In the genomic region with DNA sequence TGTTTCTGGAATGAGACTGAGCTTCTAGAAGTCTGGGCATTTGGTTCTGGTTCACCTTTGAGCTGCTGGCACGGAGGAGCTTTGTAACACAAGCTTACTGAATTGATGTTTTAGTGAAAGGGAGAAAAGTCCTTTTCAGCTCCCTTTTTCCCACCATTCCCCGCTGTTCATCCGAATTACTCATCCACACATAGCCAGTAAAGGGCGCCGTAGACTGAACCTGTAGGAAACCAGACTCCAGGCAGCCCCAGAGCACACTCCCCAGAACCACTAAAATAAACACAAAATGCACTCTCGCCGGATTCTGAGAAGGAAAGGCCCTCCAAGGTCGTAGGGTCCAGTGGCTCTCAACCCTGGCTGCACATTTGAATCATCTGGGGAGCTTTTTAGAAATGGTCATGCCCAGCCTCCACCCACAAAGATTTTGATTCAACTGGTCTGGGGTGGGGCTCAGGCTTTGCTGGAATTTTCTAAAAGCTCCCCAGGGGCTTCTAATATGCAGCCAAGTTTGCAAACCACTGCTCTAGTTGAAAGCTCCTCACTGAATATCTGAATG, we compare ENCODE assay signal across 17 cellular contexts. TPM values are rescaled to one million over a fixed set of nuclear protein-coding genes. Genes with fewer than 3 reads are reported as not detected.
A peak's percentile ranks its signal among the peaks of the same experiment; 100 is the strongest.
DNase-seq lines count a peak whose midpoint lies in the region; ATAC-seq and TF ChIP-seq lines count a peak whose summit lies in the region.
"Had no signal": no experiment of that assay in that cellular context is flagged by ENCODE, and none has a peak within 500 bp of the region (broad histone marks: within the 10 kb centered on the region; RNA-seq: fewer than 3 reads in every experiment).

No MANE protein-coding gene starts in this region.

- H4K20me1 ChIP-seq in fibroblast of lung (ENCODE audit: control insufficient read depth, extremely low read depth, insufficient read depth, low read length) = no peaks in the 10 kb centered on the region

- peaks cover 0 to 7% of the 10 kb centered on the region in 2 donors for H3K27me3 Mint-ChIP-seq in natural killer cell treated with Interleukin-12 subunit alpha and Interleukin-12 subunit beta and Interleukin-15 and Interleukin-18, amount 100 ng/mL, for 72 hours
- H3K27me3 Mint-ChIP-seq in natural killer cell (ENCODE audit: low read depth in 2 of 2) = peaks cover 4 to 9% of the 10 kb centered on the region in 2 donors
- H3K27me3 Mint-ChIP-seq in mesothelial cell of epicardium (ENCODE audit: low read depth) = no peaks in the 10 kb centered on the region
- H3K27me3 Mint-ChIP-seq: stimulated activated naive CD8-positive, alpha-beta T cell treated with anti-CD3 and anti-CD28 coated beads, Interleukin-15, Interleukin-2, amounts not matched to agents 100 ng/mL and 50 ng/mL, for 24 hours had no signal

- H3K9me3 Mint-ChIP-seq in natural killer cell treated with Interleukin-12 subunit alpha and Interleukin-12 subunit beta and Interleukin-15 and Interleukin-18, amount 100 ng/mL, for 72 hours = no peaks in the 10 kb centered on the region
- H3K9me3 Mint-ChIP-seq in natural killer cell (no peaks in the 10 kb centered on the region), mesothelial cell of epicardium (no peaks in the 10 kb centered on the region)
- H3K9me3 Mint-ChIP-seq: stimulated activated naive CD8-positive, alpha-beta T cell treated with anti-CD3 and anti-CD28 coated beads, Interleukin-15, Interleukin-2, amounts not matched to agents 100 ng/mL and 50 ng/mL, for 24 hours had no signal

- no peaks in the 10 kb centered on the region for H3K36me3 Mint-ChIP-seq in natural killer cell treated with Interleukin-12 subunit alpha and Interleukin-12 subunit beta and Interleukin-15 and Interleukin-18, amount 100 ng/mL, for 72 hours
- H3K36me3 Mint-ChIP-seq in natural killer cell = no peaks in the 10 kb centered on the region
- H3K36me3 Mint-ChIP-seq in mesothelial cell of epicardium = peaks cover 5% of the 10 kb centered on the region

- H3K4me1 Mint-ChIP-seq in natural killer cell treated with Interleukin-12 subunit alpha and Interleukin-12 subunit beta and Interleukin-15 and Interleukin-18, amount 100 ng/mL, for 72 hours (ENCODE audit: low read depth in 2 of 2) = no peaks in the 10 kb centered on the region
- H3K4me1 Mint-ChIP-seq in natural killer cell (no peaks in the 10 kb centered on the region), mesothelial cell of epicardium (peaks cover 56% of the 10 kb centered on the region)

- no peak for TF ChIP-seq CTCF in natural killer cell (IDR thresholded peaks at IDR 0.05)
- peak in 1 of 2 donors; percentile 7 for TF ChIP-seq CTCF in fibroblast of lung (conservative IDR thresholded peaks at IDR 0.05 in 1 of 2, IDR thresholded peaks at IDR 0.05 in 1 of 2; ENCODE audit: low read depth in 1 of 2, low read length in 2 of 2)
- TF ChIP-seq CTCF in mesothelial cell of epicardium (IDR thresholded peaks at IDR 0.05; ENCODE audit: unreplicated experiment) = no peak

- DNase-seq in natural killer cell treated with Interleukin-12 subunit alpha and Interleukin-12 subunit beta and Interleukin-15 and Interleukin-18, amount 100 ng/mL, for 72 hours (ENCODE audit: low spot score) = peak; percentile 52
- no peak for DNase-seq in natural killer cell
- DNase-seq in fibroblast of lung (ENCODE audit: low read depth in 2 of 2) = peak; percentile 79 to 91
- no peak for DNase-seq in mesothelial cell of epicardium (ENCODE audit: low spot score in 2 of 2, unreplicated experiment in 2 of 2)
- no peak for DNase-seq in RKO (ENCODE audit: low spot score)
- DNase-seq in Ammon's horn (ENCODE audit: low spot score) = no peak
- DNase-seq: DMS53; NCI-H2171; pancreas; stimulated activated CD4-positive, alpha-beta T cell treated with anti-CD3 and anti-CD28 coated beads, Interleukin-4, amount 100 ng/mL, for 1 hour had no signal

- no peaks in the 10 kb centered on the region for H3K9me3 ChIP-seq in fibroblast of lung (ENCODE audit: control insufficient read depth, insufficient read depth, low read depth, low read length)
- H3K9me3 ChIP-seq: A549, pancreas had no signal

- no peaks in the 10 kb centered on the region for H3K27me3 ChIP-seq in fibroblast of lung (ENCODE audit: control insufficient read depth, insufficient read depth, low read length)
- H3K27me3 ChIP-seq: pancreas had no signal

- H3K27ac Mint-ChIP-seq in natural killer cell treated with Interleukin-12 subunit alpha and Interleukin-12 subunit beta and Interleukin-15 and Interleukin-18, amount 100 ng/mL, for 72 hours = no peak overlapping the region
- no peak overlapping the region for H3K27ac Mint-ChIP-seq in natural killer cell
- H3K27ac Mint-ChIP-seq in mesothelial cell of epicardium = peak overlapping the region; percentile 68
- H3K27ac Mint-ChIP-seq: stimulated activated naive CD8-positive, alpha-beta T cell treated with anti-CD3 and anti-CD28 coated beads, Interleukin-15, Interleukin-2, amounts not matched to agents 100 ng/mL and 50 ng/mL, for 24 hours had no signal

- H3K36me3 ChIP-seq in fibroblast of lung (ENCODE audit: control insufficient read depth, insufficient read depth, low read length) = no peaks in the 10 kb centered on the region
- H3K36me3 ChIP-seq: pancreas had no signal

- no peak overlapping the region for H3K9ac ChIP-seq in fibroblast of lung (ENCODE audit: insufficient read depth, low read length)
- H3K9ac ChIP-seq: KMS-11 had no signal

- peak overlapping the region; percentile 77 for H3K4me2 ChIP-seq in fibroblast of lung (ENCODE audit: extremely low read depth, insufficient read depth, low read length)
- H3K4me2 ChIP-seq: A549, KMS-11 had no signal

- H3K4me1 ChIP-seq in fibroblast of lung (ENCODE audit: control insufficient read depth, extremely low read depth, insufficient read depth, low read length) = peaks cover 15% of the 10 kb centered on the region
- H3K4me1 ChIP-seq: A549 had no signal

- intact Hi-C loops in natural killer cell (cut with micrococcal nuclease) = no loop called here

- no peaks in the 10 kb centered on the region for H3K79me2 ChIP-seq in fibroblast of lung (ENCODE audit: control insufficient read depth, insufficient read depth, low read length)

- H2AFZ ChIP-seq in fibroblast of lung (ENCODE audit: low read length) = no peak overlapping the region

- no peak for ATAC-seq in natural killer cell treated with Interleukin-12 subunit alpha and Interleukin-12 subunit beta and Interleukin-15 and Interleukin-18, amount 100 ng/mL, for 72 hours
- ATAC-seq in natural killer cell = no peak
- ATAC-seq in HG02840 (IDR thresholded peaks at IDR 0.05; ENCODE audit: low FRiP score, unreplicated experiment) = no peak
- ATAC-seq in HG03139 (IDR thresholded peaks at IDR 0.05; ENCODE audit: unreplicated experiment) = no peak
- ATAC-seq: A549 had no signal

- no peak overlapping the region for H3K4me3 ChIP-seq in fibroblast of lung (replicated peaks in 1 of 4; ENCODE audit: control extremely low read depth in 1 of 4, insufficient read depth in 1 of 4, low read depth in 3 of 4, low read length in 4 of 4)
- H3K4me3 ChIP-seq: A549, pancreas had no signal

- H3K27ac ChIP-seq in fibroblast of lung (ENCODE audit: insufficient read depth, low read length) = no peak overlapping the region
- H3K27ac ChIP-seq: A549, KMS-11, pancreas had no signal

- no peak overlapping the region for H3K4me3 Mint-ChIP-seq in natural killer cell treated with Interleukin-12 subunit alpha and Interleukin-12 subunit beta and Interleukin-15 and Interleukin-18, amount 100 ng/mL, for 72 hours
- H3K4me3 Mint-ChIP-seq in natural killer cell (no peak overlapping the region), mesothelial cell of epicardium (no peak overlapping the region)
- H3K4me3 Mint-ChIP-seq: stimulated activated naive CD8-positive, alpha-beta T cell treated with anti-CD3 and anti-CD28 coated beads, Interleukin-15, Interleukin-2, amounts not matched to agents 100 ng/mL and 50 ng/mL, for 24 hours had no signal

RNA-seq across cellular contexts. Expression of gene TCF7L1, which starts 29.6 kb away (rescaled TPM):
- under 1 TPM in 1 of 2 donors, not detected in 1; 0.14 TPM for total RNA-seq in natural killer cell treated with Interleukin-12 subunit alpha and Interleukin-12 subunit beta and Interleukin-15 and Interleukin-18, amount 100 ng/mL, for 72 hours
- total RNA-seq in natural killer cell (not detected), fibroblast of lung (0.51 and 0.83 TPM in 2 replicates), mesothelial cell of epicardium (44.4 to 48.3 TPM (median 45.7 TPM) in 3 replicates)
- polyA plus RNA-seq in fibroblast of lung = 1.5 and 1.9 TPM in 2 replicates
- polyA plus RNA-seq in fibroblast of lung (2012) = 8.0 and 10.2 TPM in 2 replicates
- 6.6 and 9.9 TPM in 2 replicates for polyA minus RNA-seq in fibroblast of lung (ENCODE audit: low replicate concordance)
- total RNA-seq: OCI-LY7; T-helper 2 cell treated with Interferon-gamma antibody and Interleukin-4, amounts not matched to agents 100 ng/mL and 5 ng/mL, for 36 hours had no signal

Comparison
In these comparisons a context has a peak if more than half of its experiments do, and no peak if none do; other contexts are left out.
1. DNase-seq: peak in natural killer cell treated with Interleukin-12 subunit alpha and Interleukin-12 subunit beta and Interleukin-15 and Interleukin-18, amount 100 ng/mL, for 72 hours (single experiment) and fibroblast of lung (2 of 2); none in natural killer cell (single experiment), mesothelial cell of epicardium (0 of 2), RKO (single experiment) and Ammon's horn (single experiment).
2. RNA of gene TCF7L1, which starts 29.6 kb away (total RNA-seq): 44.4 to 48.3 TPM in mesothelial cell of epicardium; 0.51 to 0.83 TPM in fibroblast of lung, 0.14 TPM in natural killer cell treated with Interleukin-12 subunit alpha and Interleukin-12 subunit beta and Interleukin-15 and Interleukin-18, amount 100 ng/mL, for 72 hours and not detected in natural killer cell; every median in the first group is over 10 times any median in the second.